26 cellular contexts compared by ENCODE assay signal in genomic region chr15:41853191-41853590, GRCh38.
"Had no signal": no experiment of that assay in that cellular context is flagged by ENCODE, and none has a peak within 500 bp of the region (broad histone marks: within the 10 kb centered on the region; RNA-seq: fewer than 3 reads in every experiment).

No MANE protein-coding gene starts in this region.

- H3K27ac ChIP-seq: Peyer's patch, VCaP had no signal

- H3K4me3 ChIP-seq: Peyer's patch had no signal

- H3K9me3 ChIP-seq: Peyer's patch had no signal

- H3K4me1 Mint-ChIP-seq: activated naive CD4-positive, alpha-beta T cell treated with anti-CD3 and anti-CD28 coated beads, Interleukin-2, amount 10 ng/mL, durations not matched to agents 7 days and 5 days; T-cell had no signal

- H3K27me3 ChIP-seq: Peyer's patch had no signal

- H3K27me3 Mint-ChIP-seq: activated B cell treated with CpG ODN at 0.5 μM for 24 hours; activated CD4-positive, alpha-beta memory T cell treated with anti-CD3 and anti-CD28 coated beads for 36 hours; activated naive CD8-positive, alpha-beta T cell; activated naive CD8-positive, alpha-beta T cell treated with anti-CD3 and anti-CD28 coated beads, Interleukin-2, amount 50 U/mL, for 24 hours; brain; T-cell; T-helper 17 cell had no signal

- H3K9me3 Mint-ChIP-seq: activated B cell treated with CpG ODN at 0.5 μM for 24 hours; activated CD4-positive, alpha-beta memory T cell treated with anti-CD3 and anti-CD28 coated beads for 36 hours; activated naive CD4-positive, alpha-beta T cell treated with anti-CD3 and anti-CD28 coated beads, Interleukin-2, amount 10 ng/mL, durations not matched to agents 7 days and 5 days; activated naive CD8-positive, alpha-beta T cell treated with anti-CD3 and anti-CD28 coated beads, Interleukin-2, amount 50 U/mL, for 24 hours; activated T-cell treated with anti-CD3 and anti-CD28 coated beads, Interleukin-2, amount 50 U/mL, for 4 hours; activated T-helper 1 cell treated with anti-CD3 and anti-CD28 coated beads, Interleukin-12 subunit alpha, Interleukin-12 subunit beta, Interleukin-2, Interleukin-4 antibody, amounts not matched to agents 30 ng/mL and 10 ng/mL and 1 ng/mL, durations not matched to agents 14 hours and 24 hours and 36 hours; brain; T-cell had no signal

- ATAC-seq: activated naive CD8-positive, alpha-beta T cell treated with anti-CD3 and anti-CD28 coated beads, Interleukin-2, amount 50 U/mL, for 24 hours; activated T-cell treated with anti-CD3 and anti-CD28 coated beads, Interleukin-2, amount 50 U/mL, for 4 hours; SK-N-SH treated with all-trans-retinoic acid at 6 μM for 48 hours; T-cell; T-helper 17 cell had no signal

- H3K27ac Mint-ChIP-seq: activated B cell treated with CpG ODN at 0.5 μM for 24 hours; activated CD4-positive, alpha-beta memory T cell treated with anti-CD3 and anti-CD28 coated beads for 36 hours; activated naive CD4-positive, alpha-beta T cell treated with anti-CD3 and anti-CD28 coated beads, Interleukin-2, amount 10 ng/mL, durations not matched to agents 7 days and 5 days; activated naive CD8-positive, alpha-beta T cell; activated naive CD8-positive, alpha-beta T cell treated with anti-CD3 and anti-CD28 coated beads, Interleukin-2, amount 50 U/mL, for 24 hours; activated T-helper 1 cell treated with anti-CD3 and anti-CD28 coated beads, Interleukin-12 subunit alpha, Interleukin-12 subunit beta, Interleukin-2, Interleukin-4 antibody, amounts not matched to agents 30 ng/mL and 10 ng/mL and 1 ng/mL, durations not matched to agents 14 hours and 24 hours and 36 hours; T-cell; T-helper 17 cell had no signal

- H3K4me1 ChIP-seq: Peyer's patch had no signal

- DNase-seq: activated B cell treated with CpG ODN at 0.5 μM for 24 hours; activated CD4-positive, alpha-beta memory T cell treated with anti-CD3 and anti-CD28 coated beads for 36 hours; activated CD4-positive, alpha-beta T cell treated with anti-CD3 and anti-CD28 coated beads for 4 hours; activated CD4-positive, alpha-beta T cell treated with anti-CD3 and anti-CD28 coated beads, Interleukin-2, amount 50 U/mL, for 1 hour; activated CD4-positive, CD25-positive, alpha-beta regulatory T cell treated with anti-CD3 and anti-CD28 coated beads, Interleukin-2, amount 50 U/mL, for 72 hours; activated CD8-positive, alpha-beta memory T cell treated with anti-CD3 and anti-CD28 coated beads, Interleukin-2, amount 50 U/mL, for 4 hours; activated naive CD4-positive, alpha-beta T cell treated with anti-CD3 and anti-CD28 coated beads, Interleukin-2, amount 10 ng/mL, durations not matched to agents 7 days and 5 days; activated naive CD8-positive, alpha-beta T cell treated with anti-CD3 and anti-CD28 coated beads, Interleukin-2, amount 50 U/mL, for 24 hours; activated T-cell treated with anti-CD3 and anti-CD28 coated beads for 4 hours; activated T-cell treated with anti-CD3 and anti-CD28 coated beads, Interleukin-2, amount 50 U/mL, for 4 hours; central memory CD4-positive, alpha-beta T cell; NCI-H1105; NCI-H1417 treated with DMSO at 0.1 percent for 48 hours; NCI-H1930; NCI-H2081 treated with DMSO at 0.1 percent for 48 hours; NCI-H524 treated with DMSO at 0.1 percent for 48 hours; Peyer's patch; RPMI8226; SHP77 treated with DMSO at 0.1 percent for 48 hours; T-cell; T-helper 17 cell had no signal

- H3K4me3 Mint-ChIP-seq: activated B cell treated with CpG ODN at 0.5 μM for 24 hours; activated CD4-positive, alpha-beta memory T cell treated with anti-CD3 and anti-CD28 coated beads for 36 hours; activated naive CD4-positive, alpha-beta T cell treated with anti-CD3 and anti-CD28 coated beads, Interleukin-2, amount 10 ng/mL, durations not matched to agents 7 days and 5 days; activated naive CD8-positive, alpha-beta T cell; activated naive CD8-positive, alpha-beta T cell treated with anti-CD3 and anti-CD28 coated beads, Interleukin-2, amount 50 U/mL, for 24 hours; activated T-cell treated with anti-CD3 and anti-CD28 coated beads, Interleukin-2, amount 50 U/mL, for 4 hours; activated T-helper 1 cell treated with anti-CD3 and anti-CD28 coated beads, Interleukin-12 subunit alpha, Interleukin-12 subunit beta, Interleukin-2, Interleukin-4 antibody, amounts not matched to agents 30 ng/mL and 10 ng/mL and 1 ng/mL, durations not matched to agents 14 hours and 24 hours and 36 hours; brain; T-cell; T-helper 17 cell had no signal

- H3K36me3 Mint-ChIP-seq: activated naive CD8-positive, alpha-beta T cell; brain had no signal
